ENCODE assay signal across 29 cellular contexts in genomic region chr4:102862016-102862415, GRCh38. TPM values are rescaled to one million over a fixed set of nuclear protein-coding genes. Genes with fewer than 3 reads are reported as not detected.
DNase-seq lines count a peak whose midpoint lies in the region; ATAC-seq, FAIRE-seq and TF ChIP-seq lines count a peak whose summit lies in the region.
"Had no signal": no experiment of that assay in that cellular context is flagged by ENCODE, and none has a peak within 500 bp of the region (broad histone marks: within the 10 kb centered on the region; RNA-seq: fewer than 3 reads in every experiment).

No MANE protein-coding gene starts in this region.

- in situ Hi-C loops in K562 (cut with MboI): no loop called here

- H3K9me1 ChIP-seq in K562 (ENCODE audit: control insufficient read depth, insufficient read depth, low read length): no peaks in the 10 kb centered on the region

- TF ChIP-seq EP300 in K562 (IDR thresholded peaks at IDR 0.05; ENCODE audit: low read length): no peak

- H3K27me3 ChIP-seq in K562 (ENCODE audit: control insufficient read depth in 2 of 2, insufficient read depth in 2 of 2, low read length in 2 of 2) (no peaks in the 10 kb centered on the region), neutrophil (no peaks in the 10 kb centered on the region), osteoblast (ENCODE audit: insufficient read depth, low read length) (no peaks in the 10 kb centered on the region)
- H3K27me3 ChIP-seq: MG63, right lobe of liver, SJSA1, suprapubic skin, upper lobe of right lung had no signal

- no peak for TF ChIP-seq POLR2A in K562 (conservative IDR thresholded peaks at IDR 0.05)

- no peak for FAIRE-seq in K562 (lab: Jason Lieb, UNC)
- FAIRE-seq: GM19239, H54, islet of Langerhans had no signal

- POLR2A ChIA-PET in K562 (lab: Yijun Ruan, JAX): no interaction called here

- BruUV-seq in K562 (replicated peaks; lab: Mats Ljungman, UMichigan): no TSS peak

- DNase-seq in GF-D8 (lab: John Stamatoyannopoulos, UW) (peak; percentile 54), NOMO-1 treated with DMSO at 0.1 percent for 48 hours (lab: John Stamatoyannopoulos, UW; ENCODE audit: unreplicated experiment) (peak; percentile 79), K562 (ENCODE audit: extremely low read depth in 1 of 4, low spot score in 3 of 4) (no peak), SK-N-DZ (ENCODE audit: low spot score) (no peak), NCI-H2196 (lab: John Stamatoyannopoulos, UW; ENCODE audit: unreplicated experiment) (no peak), osteoblast (ENCODE audit: insufficient read length, low spot score, missing footprints) (no peak), left ventricle myocardium superior (no peak)
- DNase-seq: activated naive CD4-positive, alpha-beta T cell; activated T-cell treated with anti-CD3 and anti-CD28 coated beads, Interleukin-2, amount 50 U/mL, for 4 hours; C1 segment of cervical spinal cord; cerebellar nuclear complex; DMS79; MG63; NCI-H146; posterior cingulate gyrus; right lobe of liver; stimulated activated CD4-positive, alpha-beta T cell treated with anti-CD3 and anti-CD28 coated beads, Interleukin-12 subunit alpha, Interleukin-12 subunit beta, amount 100 ng/mL, for 4 hours; stimulated activated CD4-positive, alpha-beta T cell treated with anti-CD3 and anti-CD28 coated beads, Interleukin-4, amount 100 ng/mL, for 1 hour; T-helper 17 cell; upper lobe of right lung had no signal

- H2AFZ ChIP-seq in K562 (ENCODE audit: low read depth, low read length) (no peak overlapping the region), osteoblast (ENCODE audit: low read length) (no peak overlapping the region)

- H3K36me3 ChIP-seq in K562 (ENCODE audit: control insufficient read depth, insufficient read depth, low read length) (no peaks in the 10 kb centered on the region), neutrophil (no peaks in the 10 kb centered on the region), osteoblast (ENCODE audit: insufficient read depth, low read length) (no peaks in the 10 kb centered on the region)
- H3K36me3 ChIP-seq: MG63, right lobe of liver, SJSA1, suprapubic skin, upper lobe of right lung had no signal

- H3K9me3 ChIP-seq in K562 (replicated peaks; ENCODE audit: control insufficient read depth, insufficient read depth, low read depth, low read length) (peaks cover 12% of the 10 kb centered on the region; the same call in 1 of the 2 replicates), neutrophil (no peaks in the 10 kb centered on the region), osteoblast (ENCODE audit: low read depth, low read length) (no peaks in the 10 kb centered on the region)
- H3K9me3 ChIP-seq: MG63, suprapubic skin, upper lobe of right lung had no signal

- H4K20me1 ChIP-seq in K562 (replicated peaks; ENCODE audit: control insufficient read depth, insufficient read depth, low read length) (no peaks in the 10 kb centered on the region), osteoblast (ENCODE audit: insufficient read depth, low read length) (no peaks in the 10 kb centered on the region)

- H3K4me1 ChIP-seq in K562 (replicated peaks in 1 of 2; ENCODE audit: control insufficient read depth in 2 of 2, insufficient read depth in 2 of 2, low read length in 2 of 2) (peaks cover 0 to 10% of the 10 kb centered on the region in 2 experiments; a peak in 3 of 5 replicates), neutrophil (ENCODE audit: control insufficient read depth in 1 of 2, insufficient read depth in 1 of 2, low read depth in 1 of 2, low read length in 1 of 2) (peaks cover 13 to 14% of the 10 kb centered on the region in 2 experiments), osteoblast (ENCODE audit: insufficient read depth, low read length) (no peaks in the 10 kb centered on the region)
- H3K4me1 ChIP-seq: SJSA1, suprapubic skin, upper lobe of right lung had no signal

- no peak for ATAC-seq in K562
- ATAC-seq in left ventricle myocardium superior: no peak
- ATAC-seq: activated T-cell treated with anti-CD3 and anti-CD28 coated beads, Interleukin-2, amount 50 U/mL, for 4 hours; Panc1; stimulated activated effector memory CD8-positive, alpha-beta T cell treated with anti-CD3 and anti-CD28 coated beads, Interleukin-12 subunit alpha, Interleukin-12 subunit beta, amount 100 ng/mL, for 72 hours; T-helper 17 cell had no signal

- TF ChIP-seq CTCF in K562 (IDR thresholded peaks at IDR 0.05 in 2 of 3, conservative IDR thresholded peaks at IDR 0.05 in 1 of 3; ENCODE audit: insufficient read depth in 2 of 3, low read depth in 1 of 3, low read length in 3 of 3) (no peak), neutrophil (IDR thresholded peaks at IDR 0.05) (no peak), osteoblast (IDR thresholded peaks at IDR 0.05; ENCODE audit: extremely low read depth, low read depth, low read length) (no peak)

- WGBS in K562 (ENCODE audit: insufficient coverage, low coverage, missing lambda C conversion rate): 62% methylated on average over 1 of the region's 1 CpG

- no peak for TF ChIP-seq RAD21 in K562 (CRISPR knock-in tag; conservative IDR thresholded peaks at IDR 0.05 in 1 of 2, IDR thresholded peaks at IDR 0.05 in 1 of 2)

- H3K27ac ChIP-seq in K562 (ENCODE audit: extremely low read depth, low read depth, low read length): no peak overlapping the region
- peak overlapping the region; percentile 70 for H3K27ac ChIP-seq in neutrophil
- H3K27ac ChIP-seq in osteoblast (ENCODE audit: low read depth, low read length): no peak overlapping the region
- H3K27ac ChIP-seq: right lobe of liver, SJSA1, suprapubic skin, upper lobe of right lung, VCaP had no signal

- H3K79me2 ChIP-seq in K562 (ENCODE audit: control insufficient read depth, insufficient read depth, low read length): peaks cover 43% of the 10 kb centered on the region
- H3K79me2 ChIP-seq in osteoblast (ENCODE audit: insufficient read depth, low read length): peaks cover 10% of the 10 kb centered on the region

- CTCF ChIA-PET in K562 (lab: Yijun Ruan, JAX; ENCODE audit: low intra/inter-chr PET ratio): no interaction called here

- intact Hi-C loops in K562 (cut with micrococcal nuclease) (no loop called here), left ventricle myocardium superior (cut with micrococcal nuclease) (no loop called here)

- H3K4me2 ChIP-seq in K562 (ENCODE audit: insufficient read depth, low read length) (no peak overlapping the region), osteoblast (ENCODE audit: insufficient read depth, low read length) (no peak overlapping the region)

- H3K4me3 ChIP-seq in K562: no peak overlapping the region
- no peak overlapping the region for H3K4me3 ChIP-seq in neutrophil (ENCODE audit: low read depth in 1 of 2, low read length in 1 of 2)
- H3K4me3 ChIP-seq in osteoblast (ENCODE audit: insufficient read depth, low read length): no peak overlapping the region
- H3K4me3 ChIP-seq: MG63, right lobe of liver, SJSA1, suprapubic skin, upper lobe of right lung had no signal

- no peak overlapping the region for H3K9ac ChIP-seq in K562 (ENCODE audit: insufficient read depth in 1 of 2, low read depth in 2 of 2, low read length in 2 of 2)

TF ChIP-seq in K562, 482 proteins besides CTCF, POLR2A, EP300 and RAD21 (continues in another document):
- TF ChIP-seq ZNF316 (IDR thresholded peaks at IDR 0.05): peak; percentile 51; the same call in 1 of the 2 replicates
- 0 out of 2 replicates have a peak, but pooled peaks have one; percentile 24 for TF ChIP-seq SPI1 (IDR thresholded peaks at IDR 0.05; ENCODE audit: borderline replicate concordance, low read depth, low read length)

RNA-seq across cellular contexts. Expression of gene CISD2, which starts 6.8 kb away (rescaled TPM):
- total RNA-seq in K562 (2011; cell fraction: chromatin; rRNA removed; ENCODE audit: low replicate concordance): 16.2 and 28.9 TPM in 2 replicates
- 30.3 and 34.9 TPM in 2 replicates for total RNA-seq in K562 (2011; cell fraction: nucleolus; rRNA removed)
- 34.8 and 44.1 TPM in 2 replicates for total RNA-seq in K562 (2011; cell fraction: nucleoplasm; rRNA removed)
- total RNA-seq in K562 (2014; rRNA removed) (37.8 and 53.7 TPM in 2 replicates), K562 (2014; rRNA removed; fragmentation: Illumina TruSeq; extraction: Trizol) (68.4 and 73.7 TPM in 2 replicates), K562 (2015; rRNA removed; fragmentation: Illumina TruSeq; extraction: Trizol) (53.2 and 59.8 TPM in 2 replicates), K562 (2021) (50.2 and 55.9 TPM in 2 replicates), osteoblast (25.6 and 26.4 TPM in 2 replicates), left ventricle myocardium superior (20.1 TPM)
- polyA plus RNA-seq in K562 (2011; rRNA removed) (48.3 and 69.5 TPM in 2 replicates), K562 (2014; fragmentation: Illumina TruSeq; extraction: Trizol) (47.1 and 53.5 TPM in 2 replicates), K562 (2014; fragmentation: Nextera tagmentation; extraction: Ambion mirVana) (10 to 100 TPM; 87.2 to 91.4 TPM), K562 (2014; rRNA removed) (46.9 and 54.2 TPM in 2 replicates)
- polyA plus RNA-seq in K562 (2011; cell fraction: cytosol; rRNA removed): 22.1 and 27.2 TPM in 2 replicates
- polyA plus RNA-seq in K562 (2011; cell fraction: nucleus; rRNA removed): 15.0 and 15.3 TPM in 2 replicates
- 78.0 and 85.1 TPM in 2 replicates for polyA plus RNA-seq in K562 (2012)
- 21.6 and 27.4 TPM in 2 replicates for polyA minus RNA-seq in K562 (2011; rRNA and poly(A)+ RNA removed)
- polyA minus RNA-seq in K562 (2011; cell fraction: cytosol; rRNA and poly(A)+ RNA removed): 11.4 and 21.0 TPM in 2 replicates
- 5.1 and 8.3 TPM in 2 replicates for polyA minus RNA-seq in K562 (2011; cell fraction: nucleus; rRNA and poly(A)+ RNA removed)
- 64.9 and 75.2 TPM in 2 replicates for polyA plus RNA-seq in SK-N-DZ (2014; cell fraction: cytosol; rRNA removed)
- polyA plus RNA-seq in SK-N-DZ (2014; cell fraction: nucleus; rRNA removed): 27.4 and 27.7 TPM in 2 replicates

RNA-seq across cellular contexts. Expression of gene UBE2D3, which starts 34.7 kb away (rescaled TPM):
- 106 and 238 TPM in 2 replicates for total RNA-seq in K562 (2011; cell fraction: chromatin; rRNA removed; ENCODE audit: low replicate concordance)
- 61.5 and 87.0 TPM in 2 replicates for total RNA-seq in K562 (2011; cell fraction: nucleolus; rRNA removed)
- 180 and 303 TPM in 2 replicates for total RNA-seq in K562 (2011; cell fraction: nucleoplasm; rRNA removed)
- total RNA-seq in K562 (2014; rRNA removed) (434 and 562 TPM in 2 replicates), K562 (2014; rRNA removed; fragmentation: Illumina TruSeq; extraction: Trizol) (257 and 281 TPM in 2 replicates), K562 (2015; rRNA removed; fragmentation: Illumina TruSeq; extraction: Trizol) (305 and 313 TPM in 2 replicates), K562 (2021) (276 and 281 TPM in 2 replicates), osteoblast (390 and 426 TPM in 2 replicates), left ventricle myocardium superior (279 TPM)
- polyA plus RNA-seq in K562 (2011; rRNA removed) (348 and 408 TPM in 2 replicates), K562 (2014; fragmentation: Illumina TruSeq; extraction: Trizol) (447 and 618 TPM in 2 replicates), K562 (2014; fragmentation: Nextera tagmentation; extraction: Ambion mirVana) (100 to 1,000 TPM; 191 to 202 TPM), K562 (2014; rRNA removed) (292 and 329 TPM in 2 replicates)
- polyA plus RNA-seq in K562 (2011; cell fraction: cytosol; rRNA removed): 357 and 381 TPM in 2 replicates
- polyA plus RNA-seq in K562 (2011; cell fraction: nucleus; rRNA removed): 305 and 318 TPM in 2 replicates
- 235 and 382 TPM in 2 replicates for polyA plus RNA-seq in K562 (2012)
- 278 and 307 TPM in 2 replicates for polyA minus RNA-seq in K562 (2011; rRNA and poly(A)+ RNA removed)
- polyA minus RNA-seq in K562 (2011; cell fraction: cytosol; rRNA and poly(A)+ RNA removed): 149 and 195 TPM in 2 replicates
- polyA minus RNA-seq in K562 (2011; cell fraction: nucleus; rRNA and poly(A)+ RNA removed): 123 and 159 TPM in 2 replicates
- 212 and 231 TPM in 2 replicates for polyA plus RNA-seq in SK-N-DZ (2014; cell fraction: cytosol; rRNA removed)
- polyA plus RNA-seq in SK-N-DZ (2014; cell fraction: nucleus; rRNA removed): 192 and 244 TPM in 2 replicates

Comparison
In these comparisons a context has a peak if more than half of its experiments do, and no peak if none do; other contexts are left out.
1. DNase-seq: peak in GF-D8 (single experiment) and NOMO-1 treated with DMSO at 0.1 percent for 48 hours (single experiment); none in K562 (0 of 4), SK-N-DZ (single experiment), NCI-H2196 (single experiment), osteoblast (single experiment) and left ventricle myocardium superior (single experiment).